1 cellular context compared by ENCODE assay signal in the genomic region with DNA sequence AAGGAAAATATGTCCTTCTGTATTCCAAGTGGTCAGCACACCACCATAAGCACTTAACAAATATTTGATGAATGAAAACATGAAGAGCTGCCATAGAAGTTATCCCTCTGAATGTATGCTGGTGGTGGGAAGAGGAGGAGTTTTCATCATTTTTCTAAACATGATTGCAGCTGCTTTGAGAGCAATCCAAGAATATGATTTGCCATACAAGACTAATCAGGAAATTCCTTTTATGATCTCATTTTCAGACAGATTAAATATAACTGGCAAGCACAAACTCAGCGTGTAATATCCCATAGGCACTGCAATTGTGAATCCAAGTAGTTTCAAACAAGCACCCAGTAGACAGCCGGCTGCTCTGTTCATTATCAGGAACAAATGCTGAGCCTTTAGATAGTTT.
TF ChIP-seq lines count a peak whose summit lies in the region.

No MANE protein-coding gene starts in this region.

TF ChIP-seq in IMR-90, 13 proteins besides CTCF, POLR2A, EP300 and RAD21 (continued from another document):
- TF ChIP-seq, protein P1, sequence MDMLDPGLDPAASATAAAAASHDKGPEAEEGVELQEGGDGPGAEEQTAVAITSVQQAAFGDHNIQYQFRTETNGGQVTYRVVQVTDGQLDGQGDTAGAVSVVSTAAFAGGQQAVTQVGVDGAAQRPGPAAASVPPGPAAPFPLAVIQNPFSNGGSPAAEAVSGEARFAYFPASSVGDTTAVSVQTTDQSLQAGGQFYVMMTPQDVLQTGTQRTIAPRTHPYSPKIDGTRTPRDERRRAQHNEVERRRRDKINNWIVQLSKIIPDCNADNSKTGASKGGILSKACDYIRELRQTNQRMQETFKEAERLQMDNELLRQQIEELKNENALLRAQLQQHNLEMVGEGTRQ (IDR thresholded peaks at IDR 0.05; ENCODE audit: low read depth, low read length) = no peak
